ENCODE assay signal across 1 cellular context in genomic region chr12:2641209-2641608, GRCh38.
TF ChIP-seq lines count a peak whose summit lies in the region.

No MANE protein-coding gene starts in this region.

TF ChIP-seq in H1, 55 proteins besides CTCF, POLR2A, EP300 and RAD21 (continued from another document):
- TF ChIP-seq CHD7 (IDR thresholded peaks at IDR 0.05; ENCODE audit: insufficient replicate concordance, low read length), result no peak
- no peak for TF ChIP-seq CHD2 (IDR thresholded peaks at IDR 0.05; ENCODE audit: low read length)
- TF ChIP-seq PHF8 (conservative IDR thresholded peaks at IDR 0.05; ENCODE audit: low read depth, low read length), result no peak
- TF ChIP-seq EZH2 (IDR thresholded peaks at IDR 0.05; ENCODE audit: low read depth, low read length, severe bottlenecking), result no peak
- no peak for TF ChIP-seq CHD1 (IDR thresholded peaks at IDR 0.05; ENCODE audit: low read depth, low read length)
- TF ChIP-seq ASH2L (IDR thresholded peaks at IDR 0.05; ENCODE audit: low read length), result no peak
- TF ChIP-seq BRCA1 (IDR thresholded peaks at IDR 0.05; ENCODE audit: low read depth, low read length), result no peak
- no peak for TF ChIP-seq SUZ12 (IDR thresholded peaks at IDR 0.05; ENCODE audit: low read length)
- TF ChIP-seq KDM1A (IDR thresholded peaks at IDR 0.05; ENCODE audit: borderline replicate concordance, low read length), result no peak
- TF ChIP-seq SIRT6 (IDR thresholded peaks at IDR 0.05; ENCODE audit: low read length), result no peak
- TF ChIP-seq POU5F1 (IDR thresholded peaks at IDR 0.05; ENCODE audit: low read depth, low read length), result no peak
- TF ChIP-seq ATF3 (IDR thresholded peaks at IDR 0.05; ENCODE audit: insufficient read depth, low read depth, low read length), result no peak
- TF ChIP-seq SIN3A (conservative IDR thresholded peaks at IDR 0.05 in 1 of 2, IDR thresholded peaks at IDR 0.05 in 1 of 2; ENCODE audit: low read depth in 1 of 2, low read length in 2 of 2), result no peak
- TF ChIP-seq JUND (IDR thresholded peaks at IDR 0.05; ENCODE audit: low read length), result no peak
